ENCODE assay signal across 2 cellular contexts in the genomic region with DNA sequence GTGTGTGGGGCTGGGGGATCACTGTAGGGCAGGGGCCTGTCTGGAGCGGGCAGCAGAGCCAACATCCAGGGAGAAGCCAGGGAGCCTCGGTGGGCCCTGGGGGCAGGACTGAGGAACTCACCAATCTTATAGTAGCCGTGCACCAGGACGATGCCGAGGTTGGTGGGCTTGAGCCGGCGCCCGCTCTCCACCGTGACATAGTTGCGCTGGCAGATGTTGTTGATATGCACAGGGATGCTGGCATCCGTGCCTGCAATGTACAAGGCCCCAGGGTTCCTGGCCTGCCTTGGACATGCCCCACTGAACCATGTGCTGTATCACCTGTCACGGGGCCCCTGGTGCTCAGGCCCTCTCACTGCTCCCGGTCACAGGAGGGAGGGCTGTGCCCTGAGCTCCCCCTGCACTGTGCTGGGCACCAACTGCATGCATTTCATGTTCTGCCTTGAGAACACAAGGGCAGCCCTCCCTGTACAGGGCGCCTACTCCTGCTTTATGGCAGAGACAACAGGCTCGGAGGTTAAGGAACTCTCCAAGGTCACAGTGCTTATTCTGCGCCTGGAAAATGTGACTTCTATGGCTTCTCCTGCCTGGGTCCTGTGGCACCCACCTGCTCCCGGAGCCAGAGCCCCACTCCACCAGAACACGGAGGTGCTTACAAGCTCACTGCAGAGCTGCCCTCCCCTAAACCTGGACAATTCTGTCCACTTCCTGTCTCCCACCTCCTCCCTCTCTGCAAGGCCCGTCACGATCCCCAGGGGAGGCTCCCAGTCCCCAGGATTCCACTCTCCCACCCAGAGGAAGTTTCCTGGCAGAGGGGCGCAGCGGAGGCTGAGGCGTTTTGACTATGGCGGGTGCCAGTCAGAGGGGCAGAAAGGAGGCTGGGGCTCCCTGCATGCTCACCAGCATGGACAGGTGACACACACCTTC.
A peak's percentile ranks its signal among the peaks of the same experiment; 100 is the strongest.
TF ChIP-seq lines count a peak whose summit lies in the region.

No MANE protein-coding gene starts in this region.

TF ChIP-seq in HCT116, 20 proteins besides CTCF, POLR2A, EP300 and RAD21:
- no peak for TF ChIP-seq SIN3A (IDR thresholded peaks at IDR 0.05; ENCODE audit: low read depth)
- TF ChIP-seq, protein P1, sequence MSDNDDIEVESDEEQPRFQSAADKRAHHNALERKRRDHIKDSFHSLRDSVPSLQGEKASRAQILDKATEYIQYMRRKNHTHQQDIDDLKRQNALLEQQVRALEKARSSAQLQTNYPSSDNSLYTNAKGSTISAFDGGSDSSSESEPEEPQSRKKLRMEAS (IDR thresholded peaks at IDR 0.05) = no peak
- TF ChIP-seq, protein P2, sequence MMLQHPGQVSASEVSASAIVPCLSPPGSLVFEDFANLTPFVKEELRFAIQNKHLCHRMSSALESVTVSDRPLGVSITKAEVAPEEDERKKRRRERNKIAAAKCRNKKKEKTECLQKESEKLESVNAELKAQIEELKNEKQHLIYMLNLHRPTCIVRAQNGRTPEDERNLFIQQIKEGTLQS (IDR thresholded peaks at IDR 0.05) = no peak
- TF ChIP-seq, protein P3, sequence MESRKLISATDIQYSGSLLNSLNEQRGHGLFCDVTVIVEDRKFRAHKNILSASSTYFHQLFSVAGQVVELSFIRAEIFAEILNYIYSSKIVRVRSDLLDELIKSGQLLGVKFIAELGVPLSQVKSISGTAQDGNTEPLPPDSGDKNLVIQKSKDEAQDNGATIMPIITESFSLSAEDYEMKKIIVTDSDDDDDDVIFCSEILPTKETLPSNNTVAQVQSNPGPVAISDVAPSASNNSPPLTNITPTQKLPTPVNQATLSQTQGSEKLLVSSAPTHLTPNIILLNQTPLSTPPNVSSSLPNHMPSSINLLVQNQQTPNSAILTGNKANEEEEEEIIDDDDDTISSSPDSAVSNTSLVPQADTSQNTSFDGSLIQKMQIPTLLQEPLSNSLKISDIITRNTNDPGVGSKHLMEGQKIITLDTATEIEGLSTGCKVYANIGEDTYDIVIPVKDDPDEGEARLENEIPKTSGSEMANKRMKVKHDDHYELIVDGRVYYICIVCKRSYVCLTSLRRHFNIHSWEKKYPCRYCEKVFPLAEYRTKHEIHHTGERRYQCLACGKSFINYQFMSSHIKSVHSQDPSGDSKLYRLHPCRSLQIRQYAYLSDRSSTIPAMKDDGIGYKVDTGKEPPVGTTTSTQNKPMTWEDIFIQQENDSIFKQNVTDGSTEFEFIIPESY (IDR thresholded peaks at IDR 0.05; ENCODE audit: extremely low read depth, insufficient replicate concordance, low read length) = no peak
- no peak for TF ChIP-seq YY1 (IDR thresholded peaks at IDR 0.05; ENCODE audit: extremely low read depth, insufficient replicate concordance, low read depth, low read length)
- TF ChIP-seq FOSL1 (IDR thresholded peaks at IDR 0.05; ENCODE audit: low read depth) = no peak
- no peak for TF ChIP-seq CEBPB (IDR thresholded peaks at IDR 0.05; ENCODE audit: low read depth)
- TF ChIP-seq SP1 (IDR thresholded peaks at IDR 0.05; ENCODE audit: low read depth) = no peak
- no peak for TF ChIP-seq CBX3 (IDR thresholded peaks at IDR 0.05; ENCODE audit: low read depth)
TF ChIP-seq in HCT116: peak in this region for 0.

TF ChIP-seq in K562, 482 proteins besides CTCF, POLR2A, EP300 and RAD21 (continues in another document):
- TF ChIP-seq, protein P4, sequence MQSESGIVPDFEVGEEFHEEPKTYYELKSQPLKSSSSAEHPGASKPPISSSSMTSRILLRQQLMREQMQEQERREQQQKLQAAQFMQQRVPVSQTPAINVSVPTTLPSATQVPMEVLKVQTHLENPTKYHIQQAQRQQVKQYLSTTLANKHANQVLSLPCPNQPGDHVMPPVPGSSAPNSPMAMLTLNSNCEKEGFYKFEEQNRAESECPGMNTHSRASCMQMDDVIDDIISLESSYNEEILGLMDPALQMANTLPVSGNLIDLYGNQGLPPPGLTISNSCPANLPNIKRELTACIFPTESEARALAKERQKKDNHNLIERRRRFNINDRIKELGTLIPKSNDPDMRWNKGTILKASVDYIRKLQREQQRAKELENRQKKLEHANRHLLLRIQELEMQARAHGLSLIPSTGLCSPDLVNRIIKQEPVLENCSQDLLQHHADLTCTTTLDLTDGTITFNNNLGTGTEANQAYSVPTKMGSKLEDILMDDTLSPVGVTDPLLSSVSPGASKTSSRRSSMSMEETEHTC (IDR thresholded peaks at IDR 0.05) = peak; percentile 54; the same call in 1 of the 2 replicates
- TF ChIP-seq PHF8 (IDR thresholded peaks at IDR 0.05; ENCODE audit: borderline replicate concordance, low read length) = peak; percentile 23; the same call in 1 of the 2 replicates
- no peak for TF ChIP-seq POU5F1 (IDR thresholded peaks at IDR 0.05; ENCODE audit: borderline replicate concordance, low read depth, low read length, partially characterized antibody)
- TF ChIP-seq, protein P5, sequence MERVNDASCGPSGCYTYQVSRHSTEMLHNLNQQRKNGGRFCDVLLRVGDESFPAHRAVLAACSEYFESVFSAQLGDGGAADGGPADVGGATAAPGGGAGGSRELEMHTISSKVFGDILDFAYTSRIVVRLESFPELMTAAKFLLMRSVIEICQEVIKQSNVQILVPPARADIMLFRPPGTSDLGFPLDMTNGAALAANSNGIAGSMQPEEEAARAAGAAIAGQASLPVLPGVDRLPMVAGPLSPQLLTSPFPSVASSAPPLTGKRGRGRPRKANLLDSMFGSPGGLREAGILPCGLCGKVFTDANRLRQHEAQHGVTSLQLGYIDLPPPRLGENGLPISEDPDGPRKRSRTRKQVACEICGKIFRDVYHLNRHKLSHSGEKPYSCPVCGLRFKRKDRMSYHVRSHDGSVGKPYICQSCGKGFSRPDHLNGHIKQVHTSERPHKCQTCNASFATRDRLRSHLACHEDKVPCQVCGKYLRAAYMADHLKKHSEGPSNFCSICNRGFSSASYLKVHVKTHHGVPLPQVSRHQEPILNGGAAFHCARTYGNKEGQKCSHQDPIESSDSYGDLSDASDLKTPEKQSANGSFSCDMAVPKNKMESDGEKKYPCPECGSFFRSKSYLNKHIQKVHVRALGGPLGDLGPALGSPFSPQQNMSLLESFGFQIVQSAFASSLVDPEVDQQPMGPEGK (CRISPR knock-in tag; IDR thresholded peaks at IDR 0.05; ENCODE audit: borderline replicate concordance) = no peak
- peak; percentile 16 for TF ChIP-seq PML (IDR thresholded peaks at IDR 0.05; ENCODE audit: low read length)
- TF ChIP-seq ZNF766 (CRISPR knock-in tag; conservative IDR thresholded peaks at IDR 0.05) = no peak
- peak; percentile 23; the same call in 1 of the 2 replicates for TF ChIP-seq ZBTB17 (CRISPR knock-in tag; IDR thresholded peaks at IDR 0.05)
- no peak for TF ChIP-seq EGR1 (conservative IDR thresholded peaks at IDR 0.05)
- TF ChIP-seq ZNF224 (CRISPR knock-in tag; IDR thresholded peaks at IDR 0.05) = no peak
- no peak for TF ChIP-seq CEBPB (tag; IDR thresholded peaks at IDR 0.05)
- TF ChIP-seq, protein P6, sequence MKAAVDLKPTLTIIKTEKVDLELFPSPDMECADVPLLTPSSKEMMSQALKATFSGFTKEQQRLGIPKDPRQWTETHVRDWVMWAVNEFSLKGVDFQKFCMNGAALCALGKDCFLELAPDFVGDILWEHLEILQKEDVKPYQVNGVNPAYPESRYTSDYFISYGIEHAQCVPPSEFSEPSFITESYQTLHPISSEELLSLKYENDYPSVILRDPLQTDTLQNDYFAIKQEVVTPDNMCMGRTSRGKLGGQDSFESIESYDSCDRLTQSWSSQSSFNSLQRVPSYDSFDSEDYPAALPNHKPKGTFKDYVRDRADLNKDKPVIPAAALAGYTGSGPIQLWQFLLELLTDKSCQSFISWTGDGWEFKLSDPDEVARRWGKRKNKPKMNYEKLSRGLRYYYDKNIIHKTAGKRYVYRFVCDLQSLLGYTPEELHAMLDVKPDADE (conservative IDR thresholded peaks at IDR 0.05; ENCODE audit: control insufficient read depth, low read depth, low read length) = no peak; the same call in none of the 2 replicates
- TF ChIP-seq HDAC8 (tag; IDR thresholded peaks at IDR 0.05) = no peak
- no peak for TF ChIP-seq MXI1 (IDR thresholded peaks at IDR 0.05; ENCODE audit: low read depth, low read length)
- TF ChIP-seq, protein P7, sequence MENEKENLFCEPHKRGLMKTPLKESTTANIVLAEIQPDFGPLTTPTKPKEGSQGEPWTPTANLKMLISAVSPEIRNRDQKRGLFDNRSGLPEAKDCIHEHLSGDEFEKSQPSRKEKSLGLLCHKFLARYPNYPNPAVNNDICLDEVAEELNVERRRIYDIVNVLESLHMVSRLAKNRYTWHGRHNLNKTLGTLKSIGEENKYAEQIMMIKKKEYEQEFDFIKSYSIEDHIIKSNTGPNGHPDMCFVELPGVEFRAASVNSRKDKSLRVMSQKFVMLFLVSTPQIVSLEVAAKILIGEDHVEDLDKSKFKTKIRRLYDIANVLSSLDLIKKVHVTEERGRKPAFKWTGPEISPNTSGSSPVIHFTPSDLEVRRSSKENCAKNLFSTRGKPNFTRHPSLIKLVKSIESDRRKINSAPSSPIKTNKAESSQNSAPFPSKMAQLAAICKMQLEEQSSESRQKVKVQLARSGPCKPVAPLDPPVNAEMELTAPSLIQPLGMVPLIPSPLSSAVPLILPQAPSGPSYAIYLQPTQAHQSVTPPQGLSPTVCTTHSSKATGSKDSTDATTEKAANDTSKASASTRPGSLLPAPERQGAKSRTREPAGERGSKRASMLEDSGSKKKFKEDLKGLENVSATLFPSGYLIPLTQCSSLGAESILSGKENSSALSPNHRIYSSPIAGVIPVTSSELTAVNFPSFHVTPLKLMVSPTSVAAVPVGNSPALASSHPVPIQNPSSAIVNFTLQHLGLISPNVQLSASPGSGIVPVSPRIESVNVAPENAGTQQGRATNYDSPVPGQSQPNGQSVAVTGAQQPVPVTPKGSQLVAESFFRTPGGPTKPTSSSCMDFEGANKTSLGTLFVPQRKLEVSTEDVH (IDR thresholded peaks at IDR 0.05; ENCODE audit: low read depth, partially characterized antibody) = peak; percentile 18
- TF ChIP-seq MYNN (IDR thresholded peaks at IDR 0.05) = peak; percentile 88; the same call in 1 of the 2 replicates
- peak; percentile 5; the same call in 1 of the 2 replicates for TF ChIP-seq MYNN (CRISPR knock-in tag; IDR thresholded peaks at IDR 0.05)
- peak; percentile 19 for TF ChIP-seq KDM5B (IDR thresholded peaks at IDR 0.05; ENCODE audit: insufficient replicate concordance, low read depth, low read length)
- 0 out of 2 replicates have a peak, but pooled peaks have one; percentile 4 for TF ChIP-seq ZNF561 (CRISPR knock-in tag; conservative IDR thresholded peaks at IDR 0.05)
- no peak for TF ChIP-seq SMAD2 (IDR thresholded peaks at IDR 0.05; ENCODE audit: low read depth, low read length)
- TF ChIP-seq TCF7 (IDR thresholded peaks at IDR 0.05; ENCODE audit: borderline replicate concordance) = peak; percentile 66; the same call in 1 of the 2 replicates
- peak; percentile 56 for TF ChIP-seq SAP30 (IDR thresholded peaks at IDR 0.05; ENCODE audit: borderline replicate concordance, insufficient read depth, low read depth, low read length, poor library complexity, severe bottlenecking)
- TF ChIP-seq BDP1 (IDR thresholded peaks at IDR 0.05; ENCODE audit: insufficient read depth, insufficient read length) = no peak
- peak; percentile 58; the same call in 1 of the 2 replicates for TF ChIP-seq ZBED1 (IDR thresholded peaks at IDR 0.05)
- TF ChIP-seq TAL1 (IDR thresholded peaks at IDR 0.05) = no peak
- TF ChIP-seq, protein P8, sequence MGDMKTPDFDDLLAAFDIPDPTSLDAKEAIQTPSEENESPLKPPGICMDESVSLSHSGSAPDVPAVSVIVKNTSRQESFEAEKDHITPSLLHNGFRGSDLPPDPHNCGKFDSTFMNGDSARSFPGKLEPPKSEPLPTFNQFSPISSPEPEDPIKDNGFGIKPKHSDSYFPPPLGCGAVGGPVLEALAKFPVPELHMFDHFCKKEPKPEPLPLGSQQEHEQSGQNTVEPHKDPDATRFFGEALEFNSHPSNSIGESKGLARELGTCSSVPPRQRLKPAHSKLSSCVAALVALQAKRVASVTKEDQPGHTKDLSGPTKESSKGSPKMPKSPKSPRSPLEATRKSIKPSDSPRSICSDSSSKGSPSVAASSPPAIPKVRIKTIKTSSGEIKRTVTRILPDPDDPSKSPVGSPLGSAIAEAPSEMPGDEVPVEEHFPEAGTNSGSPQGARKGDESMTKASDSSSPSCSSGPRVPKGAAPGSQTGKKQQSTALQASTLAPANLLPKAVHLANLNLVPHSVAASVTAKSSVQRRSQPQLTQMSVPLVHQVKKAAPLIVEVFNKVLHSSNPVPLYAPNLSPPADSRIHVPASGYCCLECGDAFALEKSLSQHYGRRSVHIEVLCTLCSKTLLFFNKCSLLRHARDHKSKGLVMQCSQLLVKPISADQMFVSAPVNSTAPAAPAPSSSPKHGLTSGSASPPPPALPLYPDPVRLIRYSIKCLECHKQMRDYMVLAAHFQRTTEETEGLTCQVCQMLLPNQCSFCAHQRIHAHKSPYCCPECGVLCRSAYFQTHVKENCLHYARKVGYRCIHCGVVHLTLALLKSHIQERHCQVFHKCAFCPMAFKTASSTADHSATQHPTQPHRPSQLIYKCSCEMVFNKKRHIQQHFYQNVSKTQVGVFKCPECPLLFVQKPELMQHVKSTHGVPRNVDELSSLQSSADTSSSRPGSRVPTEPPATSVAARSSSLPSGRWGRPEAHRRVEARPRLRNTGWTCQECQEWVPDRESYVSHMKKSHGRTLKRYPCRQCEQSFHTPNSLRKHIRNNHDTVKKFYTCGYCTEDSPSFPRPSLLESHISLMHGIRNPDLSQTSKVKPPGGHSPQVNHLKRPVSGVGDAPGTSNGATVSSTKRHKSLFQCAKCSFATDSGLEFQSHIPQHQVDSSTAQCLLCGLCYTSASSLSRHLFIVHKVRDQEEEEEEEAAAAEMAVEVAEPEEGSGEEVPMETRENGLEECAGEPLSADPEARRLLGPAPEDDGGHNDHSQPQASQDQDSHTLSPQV (IDR thresholded peaks at IDR 0.05) = no peak
- peak; percentile 78 for TF ChIP-seq POLR2AphosphoS5 (IDR thresholded peaks at IDR 0.05; ENCODE audit: control insufficient read depth, insufficient read depth, low read depth, low read length)
- TF ChIP-seq BRCA1 (IDR thresholded peaks at IDR 0.05) = no peak
- 0 out of 2 replicates have a peak, but pooled peaks have one; percentile 66 for TF ChIP-seq BRCA1 (CRISPR knock-in tag; IDR thresholded peaks at IDR 0.05)
- no peak for TF ChIP-seq MYC (IDR thresholded peaks at IDR 0.05; ENCODE audit: low read depth, low read length)
- TF ChIP-seq MYC (CRISPR knock-in tag; IDR thresholded peaks at IDR 0.05; ENCODE audit: borderline replicate concordance, low read depth) = peak; percentile 56; the same call in 1 of the 2 replicates
- TF ChIP-seq ZNF780A (CRISPR knock-in tag; IDR thresholded peaks at IDR 0.05) = no peak
- TF ChIP-seq ZNF23 (CRISPR knock-in tag; IDR thresholded peaks at IDR 0.05) = no peak
- peak; percentile 25; the same call in 1 of the 2 replicates for TF ChIP-seq ESRRA (IDR thresholded peaks at IDR 0.05; ENCODE audit: borderline replicate concordance, low read depth)
- peak; percentile 46 for TF ChIP-seq SETDB1 (IDR thresholded peaks at IDR 0.05; ENCODE audit: low read length)
- TF ChIP-seq NR3C1 (CRISPR knock-in tag; IDR thresholded peaks at IDR 0.05) = no peak
- TF ChIP-seq ZC3H11A (IDR thresholded peaks at IDR 0.05; ENCODE audit: low read depth, low read length) = 0 out of 2 replicates have a peak, but pooled peaks have one; percentile 1
- TF ChIP-seq, protein P9, sequence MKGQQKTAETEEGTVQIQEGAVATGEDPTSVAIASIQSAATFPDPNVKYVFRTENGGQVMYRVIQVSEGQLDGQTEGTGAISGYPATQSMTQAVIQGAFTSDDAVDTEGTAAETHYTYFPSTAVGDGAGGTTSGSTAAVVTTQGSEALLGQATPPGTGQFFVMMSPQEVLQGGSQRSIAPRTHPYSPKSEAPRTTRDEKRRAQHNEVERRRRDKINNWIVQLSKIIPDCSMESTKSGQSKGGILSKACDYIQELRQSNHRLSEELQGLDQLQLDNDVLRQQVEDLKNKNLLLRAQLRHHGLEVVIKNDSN (CRISPR knock-in tag; IDR thresholded peaks at IDR 0.05) = 0 out of 2 replicates have a peak, but pooled peaks have one; percentile 27
- TF ChIP-seq YBX1 (IDR thresholded peaks at IDR 0.05) = no peak
- TF ChIP-seq CAMTA2 (CRISPR knock-in tag; conservative IDR thresholded peaks at IDR 0.05) = no peak
